ENCODE assay signal across 11 cellular contexts in the genomic region with DNA sequence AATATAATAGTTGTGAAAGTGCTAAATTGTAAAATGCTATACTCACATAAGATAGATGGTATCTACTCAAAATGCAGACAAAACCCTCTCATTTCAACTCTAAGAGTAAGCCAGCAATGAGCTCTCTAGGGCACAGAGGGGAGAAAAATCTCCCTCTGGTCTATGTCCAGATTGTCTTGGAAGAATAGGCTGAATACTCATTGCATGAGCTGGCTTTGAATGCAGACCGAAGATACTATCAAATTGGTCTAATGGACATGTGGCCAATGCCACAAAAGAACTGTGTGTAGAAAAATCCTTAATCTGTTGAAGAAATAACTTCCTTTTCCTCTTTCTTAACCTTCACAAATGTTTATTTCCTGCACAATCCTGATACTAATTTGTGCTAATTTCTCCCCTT. TPM values are rescaled to one million over a fixed set of nuclear protein-coding genes. Genes with fewer than 3 reads are reported as not detected.
A peak's percentile ranks its signal among the peaks of the same experiment; 100 is the strongest.
DNase-seq lines count a peak whose midpoint lies in the region; ATAC-seq and TF ChIP-seq lines count a peak whose summit lies in the region.
"Had no signal": no experiment of that assay in that cellular context is flagged by ENCODE, and none has a peak within 500 bp of the region (broad histone marks: within the 10 kb centered on the region; RNA-seq: fewer than 3 reads in every experiment).

No MANE protein-coding gene starts in this region.

- POLR2A ChIA-PET in PC-3 (lab: Charles Lee; ENCODE audit: unreplicated experiment) = no interaction called here

- no peak overlapping the region for H2AFZ ChIP-seq in PC-3 (ENCODE audit: low read length)

- H3K27me3 ChIP-seq in psoas muscle (ENCODE audit: insufficient read depth in 3 of 3, low read length in 2 of 3) (peaks cover 0 to 4% (median 0%) of the 10 kb centered on the region in 3 donors), PC-3 (ENCODE audit: low read length) (no peaks in the 10 kb centered on the region)

- peak; percentile 79 for DNase-seq in EH (ENCODE audit: low read depth)
- peak; percentile 1 for DNase-seq in NAMALWA (ENCODE audit: low spot score)
- DNase-seq in cardiac fibroblast (ENCODE audit: low read depth in 2 of 2) = peak; percentile 65 to 73
- DNase-seq in psoas muscle = no peak
- DNase-seq in PC-3 = no peak
- no peak for DNase-seq in SIG-M5 treated with dmso at 0.1 percent for 504 hours (lab: John Stamatoyannopoulos, UW; ENCODE audit: unreplicated experiment)
- DNase-seq: activated gamma-delta T cell treated with Interleukin-2 at 50 U/mL for 16 hours had no signal

- H3K36me3 ChIP-seq in psoas muscle (ENCODE audit: insufficient read depth in 1 of 2, low read depth in 1 of 2) (no peaks in the 10 kb centered on the region), PC-3 (ENCODE audit: low read depth, low read length) (no peaks in the 10 kb centered on the region)
- H3K36me3 ChIP-seq: prostate gland had no signal

- H3K9me3 ChIP-seq in psoas muscle (no peaks in the 10 kb centered on the region), PC-3 (ENCODE audit: low read length) (no peaks in the 10 kb centered on the region)
- H3K9me3 ChIP-seq: prostate gland had no signal

- no peak overlapping the region for H3K4me3 ChIP-seq in cardiac fibroblast (replicated peaks in 1 of 2; ENCODE audit: low read depth in 2 of 2, low read length in 2 of 2)
- peak overlapping the region; percentile 52 for H3K4me3 ChIP-seq in psoas muscle
- H3K4me3 ChIP-seq in PC-3 (ENCODE audit: low read length) = no peak overlapping the region
- H3K4me3 ChIP-seq: prostate gland had no signal

- H4K20me1 ChIP-seq in PC-3 (ENCODE audit: low read length) = no peaks in the 10 kb centered on the region

- ATAC-seq in psoas muscle = no peak
- ATAC-seq in GM21381 (IDR thresholded peaks at IDR 0.05; ENCODE audit: unreplicated experiment) = no peak
- ATAC-seq in PC-3 = no peak
- no peak for ATAC-seq in GM18868 (IDR thresholded peaks at IDR 0.05; ENCODE audit: unreplicated experiment)

- H3K9ac ChIP-seq in PC-3 (ENCODE audit: low read length) = no peak overlapping the region
- H3K9ac ChIP-seq: KMS-11 had no signal

- H3K4me2 ChIP-seq in PC-3 (ENCODE audit: low read length) = no peak overlapping the region
- H3K4me2 ChIP-seq: KMS-11 had no signal

- BruUV-seq in PC-3 (replicated peaks; lab: Mats Ljungman, UMichigan) = no TSS peak

- H3F3A ChIP-seq in PC-3 (ENCODE audit: low read length, unreplicated experiment) = no peaks in the 10 kb centered on the region

- no peaks in the 10 kb centered on the region for H3K9me2 ChIP-seq in PC-3 (replicated peaks; ENCODE audit: low read length)

- H3K4me1 ChIP-seq in psoas muscle = no peaks in the 10 kb centered on the region
- H3K4me1 ChIP-seq in PC-3 (ENCODE audit: insufficient read depth, low read length) = peaks cover 6% of the 10 kb centered on the region; the same call in 1 of the 2 replicates
- H3K4me1 ChIP-seq: prostate gland had no signal

- no peak for TF ChIP-seq CTCF in cardiac fibroblast (IDR thresholded peaks at IDR 0.05; ENCODE audit: low read depth, low read length)
- TF ChIP-seq CTCF in psoas muscle (IDR thresholded peaks at IDR 0.05) = no peak
- no peak for TF ChIP-seq CTCF in PC-3 (conservative IDR thresholded peaks at IDR 0.05; ENCODE audit: low read depth, low read length)

- no peaks in the 10 kb centered on the region; the same call in 1 of the 2 replicates for H3K79me2 ChIP-seq in PC-3 (ENCODE audit: low read length)

- CTCF ChIA-PET in PC-3 (lab: Charles Lee) = no interaction called here

- WGBS in psoas muscle, 3 donors = 7 to 17% (median 16%) methylated on average over 1 of the region's 1 CpG

- intact Hi-C loops in psoas muscle (cut with DNase I) = loop anchor here in 1 of 2 donors (10.0 kb wide), 1 partner anchor 312 kb away; a partner anchor contains a TSS
- intact Hi-C loops in PC-3 (cut with micrococcal nuclease) = loop anchor here (5.0 kb wide), 1 partner anchor 309 kb away; no protein-coding TSS in a partner anchor

- H3K27ac ChIP-seq in psoas muscle (peak overlapping the region; percentile 62), PC-3 (ENCODE audit: low read length) (no peak overlapping the region)
- H3K27ac ChIP-seq: KMS-11, prostate gland had no signal

RNA-seq across cellular contexts. Expression of a gene that starts 3.5 kb away (rescaled TPM):
- total RNA-seq in psoas muscle = 1 to 10 TPM; 2.6 to 4.7 (median 3.1) TPM
- 1 to 10 TPM in 1 of 3 donors, under 1 TPM in 2; 0.64 to 1.7 (median 0.75) TPM for polyA plus RNA-seq in psoas muscle
- total RNA-seq in PC-3 (2014; rRNA removed) = 2.9 and 3.2 TPM in 2 replicates

Comparison
In these comparisons a context has a peak if more than half of its experiments do, and no peak if none do; other contexts are left out.
1. DNase-seq: peak in EH (single experiment), NAMALWA (single experiment) and cardiac fibroblast (2 of 2); none in psoas muscle (0 of 2), PC-3 (single experiment) and SIG-M5 treated with dmso at 0.1 percent for 504 hours (single experiment).